14 cellular contexts compared by ENCODE assay signal in genomic region chr1:235933483-235934116, GRCh38.
DNase-seq lines count a peak whose midpoint lies in the region; ATAC-seq and TF ChIP-seq lines count a peak whose summit lies in the region.
"Had no signal": no experiment of that assay in that cellular context is flagged by ENCODE, and none has a peak within 500 bp of the region (broad histone marks: within the 10 kb centered on the region; RNA-seq: fewer than 3 reads in every experiment).

No MANE protein-coding gene starts in this region.

- H3K9me3 Mint-ChIP-seq in IgD-negative memory B cell (no peaks in the 10 kb centered on the region), activated B cell treated with CpG ODN at 0.5 μM for 24 hours (no peaks in the 10 kb centered on the region)
- H3K9me3 Mint-ChIP-seq: T-cell had no signal

- no peak overlapping the region for H3K9ac ChIP-seq in mesenchymal stem cell (ENCODE audit: low read length)
- H3K9ac ChIP-seq: KMS-11 had no signal

- H3K27me3 Mint-ChIP-seq in IgD-negative memory B cell (no peaks in the 10 kb centered on the region), activated B cell treated with CpG ODN at 0.5 μM for 24 hours (no peaks in the 10 kb centered on the region)
- H3K27me3 Mint-ChIP-seq: natural killer cell treated with Interleukin-12 subunit alpha and Interleukin-12 subunit beta and Interleukin-15 and Interleukin-18, amount 100 ng/mL, for 72 hours; T-cell had no signal

- H2AK5ac ChIP-seq in mesenchymal stem cell (ENCODE audit: low read length, severe bottlenecking) = no peak overlapping the region

- H4K91ac ChIP-seq in mesenchymal stem cell (ENCODE audit: low read length) = no peak overlapping the region

- peak overlapping the region; percentile 60 to 73 (median 64) for H3K27ac Mint-ChIP-seq in IgD-negative memory B cell
- peak overlapping the region; percentile 72 for H3K27ac Mint-ChIP-seq in activated B cell treated with CpG ODN at 0.5 μM for 24 hours

- no peak overlapping the region for H2BK120ac ChIP-seq in mesenchymal stem cell (ENCODE audit: low read depth, low read length)

- DNase-seq in AML-193 (lab: John Stamatoyannopoulos, UW) = peak; percentile 26 to 28
- DNase-seq in activated B cell treated with CpG ODN at 0.5 μM for 24 hours = no peak
- DNase-seq in medulla oblongata (ENCODE audit: extremely low spot score) = peak; percentile 59
- no peak for DNase-seq in GOT3 (lab: John Stamatoyannopoulos, UW)
- no peak for DNase-seq in mesenchymal stem cell
- DNase-seq: amniotic stem cell; GF-D8; stimulated activated naive CD4-positive, alpha-beta T cell had no signal

- intact Hi-C loops in activated B cell treated with CpG ODN at 0.5 μM for 24 hours (cut with micrococcal nuclease) = loop anchor here (2.0 kb wide), 3 partner anchors 15 to 53 kb away; no protein-coding TSS in a partner anchor

- no peak for TF ChIP-seq CTCF in activated B cell treated with CpG ODN at 0.5 μM for 24 hours (IDR thresholded peaks at IDR 0.05)

- H3K36me3 Mint-ChIP-seq in IgD-negative memory B cell (peaks cover 3% of the 10 kb centered on the region), activated B cell treated with CpG ODN at 0.5 μM for 24 hours (ENCODE audit: low read depth) (no peaks in the 10 kb centered on the region)
- H3K36me3 Mint-ChIP-seq: T-cell had no signal

- no peak overlapping the region for H3K27ac ChIP-seq in mesenchymal stem cell (ENCODE audit: low read length, poor library complexity, severe bottlenecking)
- H3K27ac ChIP-seq: KMS-11 had no signal

- no peaks in the 10 kb centered on the region for H3K27me3 ChIP-seq in mesenchymal stem cell (ENCODE audit: control insufficient read depth in 1 of 2, insufficient read depth in 1 of 2, low read length in 2 of 2)

- no peak overlapping the region for H3K4ac ChIP-seq in mesenchymal stem cell (ENCODE audit: low read depth in 1 of 2, low read length in 2 of 2)

- ATAC-seq in activated B cell treated with CpG ODN at 0.5 μM for 24 hours (ENCODE audit: low read depth) = no peak
- ATAC-seq in HG03565 (IDR thresholded peaks at IDR 0.05; ENCODE audit: unreplicated experiment) = no peak
- no peak for ATAC-seq in GM21723 (IDR thresholded peaks at IDR 0.05; ENCODE audit: unreplicated experiment)
- ATAC-seq: T-cell had no signal

- H3K18ac ChIP-seq in mesenchymal stem cell (ENCODE audit: low read depth in 1 of 2, low read length in 2 of 2) = peak overlapping the region in 1 of 2 experiments; percentile 24

- POLR2A ChIA-PET in activated B cell treated with CpG ODN at 0.5 μM for 24 hours (lab: Charles Lee) = interaction anchor here (0.7 to 5.4 kb wide), 7 partner anchors 10 to 66 kb away, joined by 3 to 50 read pairs (median 4); partner anchors contain the start of gene LYST

- H3K36me3 ChIP-seq in mesenchymal stem cell (ENCODE audit: control insufficient read depth in 1 of 2, insufficient read depth in 2 of 2, low read depth in 1 of 2, low read length in 2 of 2) = no peaks in the 10 kb centered on the region

- H3K14ac ChIP-seq in mesenchymal stem cell (ENCODE audit: low read length in 2 of 2) = peak overlapping the region in 1 of 2 experiments; percentile 37

- H2BK15ac ChIP-seq in mesenchymal stem cell (ENCODE audit: low read depth, poor library complexity, severe bottlenecking) = no peak overlapping the region

- no peaks in the 10 kb centered on the region for H3K79me1 ChIP-seq in mesenchymal stem cell (replicated peaks; ENCODE audit: low read length, poor library complexity, severe bottlenecking)

- peak overlapping the region in 3 of 4 donors; percentile 2 to 93 (median 61) for H3K4me3 Mint-ChIP-seq in IgD-negative memory B cell
- H3K4me3 Mint-ChIP-seq in activated B cell treated with CpG ODN at 0.5 μM for 24 hours = peak overlapping the region; percentile 55
- H3K4me3 Mint-ChIP-seq: natural killer cell treated with Interleukin-12 subunit alpha and Interleukin-12 subunit beta and Interleukin-15 and Interleukin-18, amount 100 ng/mL, for 72 hours; T-cell had no signal

- no peak overlapping the region for H2BK5ac ChIP-seq in mesenchymal stem cell (ENCODE audit: low read depth, low read length, poor library complexity, severe bottlenecking)

- no peak overlapping the region for H3K23ac ChIP-seq in mesenchymal stem cell (ENCODE audit: low read length in 2 of 2)

- no peak overlapping the region for H2AFZ ChIP-seq in mesenchymal stem cell (ENCODE audit: low read depth, low read length)

- 100% methylated on average over 1 of the region's 5 CpGs for WGBS in mesenchymal stem cell

- no peaks in the 10 kb centered on the region for H3K4me1 ChIP-seq in mesenchymal stem cell (ENCODE audit: control insufficient read depth, insufficient read depth, low read depth, low read length)

- H3K4me1 Mint-ChIP-seq in IgD-negative memory B cell (peaks cover 60 to 69% (median 60%) of the 10 kb centered on the region in 3 donors), activated B cell treated with CpG ODN at 0.5 μM for 24 hours (peaks cover 91% of the 10 kb centered on the region)

- H3K9me3 ChIP-seq in mesenchymal stem cell (ENCODE audit: control insufficient read depth, low read length) = no peaks in the 10 kb centered on the region

- CTCF ChIA-PET in activated B cell treated with CpG ODN at 0.5 μM for 24 hours (lab: Charles Lee) = interaction anchor here (1.0 to 2.7 kb wide), 3 partner anchors 38 to 91 kb away, joined by 3 to 9 read pairs (median 4); partner anchors contain the start of gene LYST

- H4K8ac ChIP-seq in mesenchymal stem cell (ENCODE audit: low read length) = no peak overlapping the region

- peak overlapping the region in 1 of 2 experiments; percentile 4 for H2BK12ac ChIP-seq in mesenchymal stem cell (ENCODE audit: low read length in 2 of 2)

- H3K4me3 ChIP-seq in mesenchymal stem cell (ENCODE audit: insufficient read depth in 1 of 2, low read depth in 1 of 2, low read length in 2 of 2) = no peak overlapping the region

- no peak overlapping the region for H3K4me2 ChIP-seq in mesenchymal stem cell (ENCODE audit: low read length, poor library complexity, severe bottlenecking)
- H3K4me2 ChIP-seq: KMS-11 had no signal

Comparison
In these comparisons a context has a peak if more than half of its experiments do, and no peak if none do; other contexts are left out.
1. DNase-seq: peak in AML-193 (2 of 2) and medulla oblongata (single experiment); none in activated B cell treated with CpG ODN at 0.5 μM for 24 hours (single experiment), GOT3 (single experiment) and mesenchymal stem cell (single experiment).